Comparison of ENCODE assay signal across 18 cellular contexts in the genomic region with DNA sequence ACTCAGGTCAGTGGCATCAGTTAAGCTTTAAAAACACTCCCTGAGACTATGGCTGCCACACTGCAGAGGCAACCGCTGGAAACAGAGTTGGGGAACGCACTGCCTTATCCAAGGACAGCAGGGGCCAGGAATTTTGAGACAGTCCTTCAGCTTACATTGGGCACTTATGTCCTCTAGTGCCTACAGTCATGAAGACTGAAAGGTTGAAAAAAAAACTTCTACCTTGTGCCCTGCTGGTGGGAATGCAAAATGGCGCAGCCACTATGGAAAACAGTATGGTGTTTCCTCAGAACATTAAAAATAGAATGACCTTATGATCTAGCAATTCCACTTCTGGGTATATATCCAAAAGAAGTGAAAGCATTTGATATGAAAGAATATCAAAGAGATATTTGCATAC. TPM values are rescaled to one million over a fixed set of nuclear protein-coding genes. Genes with fewer than 3 reads are reported as not detected.
DNase-seq lines count a peak whose midpoint lies in the region; ATAC-seq, FAIRE-seq and TF ChIP-seq lines count a peak whose summit lies in the region.
"Had no signal": no experiment of that assay in that cellular context is flagged by ENCODE, and none has a peak within 500 bp of the region (broad histone marks: within the 10 kb centered on the region; RNA-seq: fewer than 3 reads in every experiment).

No MANE protein-coding gene starts in this region.

- H3K4ac ChIP-seq in mesenchymal stem cell (ENCODE audit: low read depth in 1 of 2, low read length in 2 of 2): peak overlapping the region; percentile 78

- H3K9me2 ChIP-seq in HCT116 (ENCODE audit: insufficient read depth): no peaks in the 10 kb centered on the region

- RAD21 ChIA-PET in HCT116 (lab: Charles Lee; ENCODE audit: low non-redundant PET in 1 of 2, low total read pairs in 2 of 2, uncharacterized antibody in 2 of 2, unreplicated experiment in 2 of 2): no interaction called here

- H3K14ac ChIP-seq in mesenchymal stem cell (ENCODE audit: low read length in 2 of 2): peak overlapping the region in 1 of 2 experiments; percentile 83

- no peak overlapping the region for H3K9ac ChIP-seq in HCT116 (ENCODE audit: low read length)
- no peak overlapping the region for H3K9ac ChIP-seq in mesenchymal stem cell (ENCODE audit: low read length)

- H3K27me3 ChIP-seq in HCT116 (ENCODE audit: insufficient read depth, low read length) (no peaks in the 10 kb centered on the region), mesenchymal stem cell (ENCODE audit: control insufficient read depth in 1 of 2, insufficient read depth in 1 of 2, low read length in 2 of 2) (no peaks in the 10 kb centered on the region), small intestine (ENCODE audit: control insufficient read depth in 2 of 2, insufficient read depth in 2 of 2, low read length in 2 of 2) (no peaks in the 10 kb centered on the region)
- H3K27me3 ChIP-seq: BE2C had no signal

- H3K4me1 ChIP-seq in A549 (peaks cover 61% of the 10 kb centered on the region), HCT116 (ENCODE audit: control insufficient read depth in 1 of 2, insufficient read depth in 2 of 2, low read length in 2 of 2) (peaks cover 15 to 38% of the 10 kb centered on the region in 2 experiments), mesenchymal stem cell (ENCODE audit: control insufficient read depth, insufficient read depth, low read depth, low read length) (peaks cover 22% of the 10 kb centered on the region), small intestine (ENCODE audit: control insufficient read depth in 2 of 2, insufficient read depth in 1 of 2, low read depth in 1 of 2, low read length in 1 of 2) (no peaks in the 10 kb centered on the region)

- no peaks in the 10 kb centered on the region for H3K9me3 ChIP-seq in A549
- no peaks in the 10 kb centered on the region for H3K9me3 ChIP-seq in HCT116 (ENCODE audit: control insufficient read depth in 1 of 2, insufficient read depth in 1 of 2, low read depth in 1 of 2, low read length in 2 of 2)
- H3K9me3 ChIP-seq in mesenchymal stem cell (ENCODE audit: control insufficient read depth, low read length): no peaks in the 10 kb centered on the region
- no peaks in the 10 kb centered on the region for H3K9me3 ChIP-seq in small intestine (ENCODE audit: control insufficient read depth, low read depth)
- H3K9me3 ChIP-seq: BE2C had no signal

- peak overlapping the region; percentile 90 for H4K91ac ChIP-seq in mesenchymal stem cell (ENCODE audit: low read length)

- H3K9me3 Mint-ChIP-seq in immature natural killer cell: peaks cover 0 to 2% (median 0%) of the 10 kb centered on the region in 6 donors
- H3K9me3 Mint-ChIP-seq: activated CD4-positive, alpha-beta memory T cell treated with anti-CD3 and anti-CD28 coated beads, Interleukin-2, amount 10 ng/mL, durations not matched to agents 7 days and 5 days had no signal

- H3K4me2 ChIP-seq in A549 (peak overlapping the region; percentile 65; the same call in 2 of the 3 replicates), HCT116 (ENCODE audit: low read length) (no peak overlapping the region), mesenchymal stem cell (ENCODE audit: low read length, poor library complexity, severe bottlenecking) (no peak overlapping the region)

- no peak overlapping the region for H3K23ac ChIP-seq in mesenchymal stem cell (ENCODE audit: low read length in 2 of 2)

- CTCF ChIA-PET in A549 (lab: Yijun Ruan, JAX): interaction anchor here (1.9 kb wide), 1 partner anchor 10 kb away, joined by 10 read pairs; no protein-coding TSS in a partner anchor
- CTCF ChIA-PET in HCT116 (lab: Charles Lee): interaction anchor here (0.8 kb wide), 1 partner anchor 61 kb away, joined by 3 read pairs; no protein-coding TSS in a partner anchor

- H2AK5ac ChIP-seq in mesenchymal stem cell (ENCODE audit: low read length, severe bottlenecking): peak overlapping the region; percentile 96

- TF ChIP-seq RAD21 in A549 (conservative IDR thresholded peaks at IDR 0.05 in 1 of 2, IDR thresholded peaks at IDR 0.05 in 1 of 2): no peak
- TF ChIP-seq RAD21 in HCT116 (IDR thresholded peaks at IDR 0.05; ENCODE audit: low read depth): no peak

- peak overlapping the region; percentile 70 to 86 for H3K18ac ChIP-seq in mesenchymal stem cell (ENCODE audit: low read depth in 1 of 2, low read length in 2 of 2)

- H2BK15ac ChIP-seq in mesenchymal stem cell (ENCODE audit: low read depth, poor library complexity, severe bottlenecking): peak overlapping the region; percentile 87

- H2AFZ ChIP-seq in HCT116 (ENCODE audit: low read depth, low read length, poor library complexity, severe bottlenecking) (peak overlapping the region; percentile 63), mesenchymal stem cell (ENCODE audit: low read depth, low read length) (no peak overlapping the region)

- no peaks in the 10 kb centered on the region for H3K36me3 Mint-ChIP-seq in immature natural killer cell

- peak overlapping the region; percentile 40 to 93 for H2BK12ac ChIP-seq in mesenchymal stem cell (ENCODE audit: low read length in 2 of 2)

- POLR2A ChIA-PET in A549 (lab: Yijun Ruan, JAX): no interaction called here
- POLR2A ChIA-PET in HCT116 (lab: Charles Lee): no interaction called here

- H3K4me1 Mint-ChIP-seq in immature natural killer cell: peaks cover 4 to 17% of the 10 kb centered on the region in 2 donors

- peaks cover 23% of the 10 kb centered on the region for H3K79me1 ChIP-seq in mesenchymal stem cell (replicated peaks; ENCODE audit: low read length, poor library complexity, severe bottlenecking)

- H3K4me3 Mint-ChIP-seq in immature natural killer cell: no peak overlapping the region
- H3K4me3 Mint-ChIP-seq: activated CD4-positive, alpha-beta memory T cell treated with anti-CD3 and anti-CD28 coated beads, Interleukin-2, amount 10 ng/mL, durations not matched to agents 7 days and 5 days had no signal

- no peaks in the 10 kb centered on the region for H3K36me3 ChIP-seq in HCT116 (ENCODE audit: control insufficient read depth in 1 of 2, insufficient read depth in 2 of 2, low read length in 2 of 2)
- H3K36me3 ChIP-seq in mesenchymal stem cell (ENCODE audit: control insufficient read depth in 1 of 2, insufficient read depth in 2 of 2, low read depth in 1 of 2, low read length in 2 of 2): peaks cover 0 to 18% of the 10 kb centered on the region in 2 experiments
- no peaks in the 10 kb centered on the region for H3K36me3 ChIP-seq in small intestine (ENCODE audit: control insufficient read depth in 2 of 2, insufficient read depth in 2 of 2, low read length in 2 of 2)
- H3K36me3 ChIP-seq: BE2C had no signal

- ATAC-seq in A549 (peak; percentile 14 to 50; a peak in 4 of 6 replicates), HCT116 (peak; percentile 23), GM18519 (IDR thresholded peaks at IDR 0.05; ENCODE audit: low FRiP score, unreplicated experiment) (no peak)

- intact Hi-C loops in HCT116 (cut with micrococcal nuclease): loop anchor here (5.0 kb wide), 1 partner anchor 53 kb away; no protein-coding TSS in a partner anchor

- 95% methylated on average over 3 of the region's 3 CpGs for WGBS in A549 (ENCODE audit: missing lambda C conversion rate)
- 96% methylated on average over 3 of the region's 3 CpGs for WGBS in mesenchymal stem cell
- WGBS in small intestine, 3 donors: 94 to 97% (median 95%) methylated on average over 3 of the region's 3 CpGs

- H3K27ac ChIP-seq in A549 (peak overlapping the region; percentile 80 to 86), HCT116 (ENCODE audit: low read depth, low read length) (no peak overlapping the region), mesenchymal stem cell (ENCODE audit: low read length, poor library complexity, severe bottlenecking) (peak overlapping the region; percentile 84), small intestine (ENCODE audit: low read depth in 1 of 2, low read length in 1 of 2) (peak overlapping the region in 1 of 2 donors; percentile 74)

- peak overlapping the region; percentile 95 for H2BK120ac ChIP-seq in mesenchymal stem cell (ENCODE audit: low read depth, low read length)

- H3K27ac Mint-ChIP-seq in immature natural killer cell: no peak overlapping the region
- H3K27ac Mint-ChIP-seq: activated CD4-positive, alpha-beta memory T cell treated with anti-CD3 and anti-CD28 coated beads, Interleukin-2, amount 10 ng/mL, durations not matched to agents 7 days and 5 days had no signal

- H3K79me2 ChIP-seq in HCT116 (ENCODE audit: insufficient read depth, low read length): no peaks in the 10 kb centered on the region

- no peak for FAIRE-seq in A549 (lab: Jason Lieb, UNC)
- no peak for FAIRE-seq in small intestine (lab: Jason Lieb, UNC)
- FAIRE-seq: colon, GM12892 had no signal

- no peak overlapping the region for H2BK5ac ChIP-seq in mesenchymal stem cell (ENCODE audit: low read depth, low read length, poor library complexity, severe bottlenecking)

- DNase-seq in A549 (ENCODE audit: low read depth in 1 of 2, low spot score in 1 of 2) (no peak), HCT116 (ENCODE audit: low read depth, low spot score) (no peak), choroid plexus epithelial cell (ENCODE audit: low read depth) (no peak), mesenchymal stem cell (no peak), immature natural killer cell (no peak), small intestine (no peak)
- DNase-seq in activated naive CD4-positive, alpha-beta T cell (lab: John Stamatoyannopoulos, UW): no peak
- DNase-seq: activated CD4-positive, alpha-beta memory T cell treated with anti-CD3 and anti-CD28 coated beads, Interleukin-2, amount 10 ng/mL, durations not matched to agents 7 days and 5 days; activated naive CD4-positive, alpha-beta T cell treated with Interleukin-2 at 50 U/mL for 16 hours; BE2C; DND-41; foreskin melanocyte; Karpas-422; NCI-H1930; NCI-H526 treated with DMSO at 0.1 percent for 48 hours had no signal

- H3K27me3 Mint-ChIP-seq in immature natural killer cell (ENCODE audit: low read depth in 3 of 3): peaks cover 0 to 9% (median 3%) of the 10 kb centered on the region in 3 donors

- H3K4me3 ChIP-seq in A549: no peak overlapping the region
- no peak overlapping the region for H3K4me3 ChIP-seq in HCT116 (replicated peaks in 1 of 2; ENCODE audit: low read depth in 1 of 2, low read length in 2 of 2)
- H3K4me3 ChIP-seq in choroid plexus epithelial cell (ENCODE audit: low read depth, low read length): no peak overlapping the region
- no peak overlapping the region for H3K4me3 ChIP-seq in mesenchymal stem cell (ENCODE audit: insufficient read depth in 1 of 2, low read depth in 1 of 2, low read length in 2 of 2)
- H3K4me3 ChIP-seq in small intestine (ENCODE audit: low read depth in 1 of 2, low read length in 2 of 2): no peak overlapping the region

- TF ChIP-seq POLR2A in A549 (IDR thresholded peaks at IDR 0.05; ENCODE audit: low read length) (no peak), HCT116 (IDR thresholded peaks at IDR 0.05; ENCODE audit: borderline replicate concordance, extremely low read depth, insufficient read depth, insufficient read length) (no peak)

- H4K8ac ChIP-seq in mesenchymal stem cell (ENCODE audit: low read length): peak overlapping the region; percentile 87

- BruUV-seq in HCT116 (replicated peaks; lab: Mats Ljungman, UMichigan): no TSS peak

- TF ChIP-seq CTCF in A549 (IDR thresholded peaks at IDR 0.05): no peak
- TF ChIP-seq CTCF in HCT116 (IDR thresholded peaks at IDR 0.05 in 2 of 3, conservative IDR thresholded peaks at IDR 0.05 in 1 of 3; ENCODE audit: borderline replicate concordance in 1 of 3, insufficient read depth in 1 of 3, low read depth in 2 of 3, low read length in 2 of 3): peak in 2 of 3 experiments; percentile 37 to 54; a peak in 4 of 6 replicates
- TF ChIP-seq CTCF in choroid plexus epithelial cell (conservative IDR thresholded peaks at IDR 0.05; ENCODE audit: low read depth, low read length): peak; percentile 35

- H4K20me1 ChIP-seq in HCT116 (ENCODE audit: insufficient read depth): no peaks in the 10 kb centered on the region

- TF ChIP-seq EP300 in A549 (IDR thresholded peaks at IDR 0.05): no peak

RNA-seq across cellular contexts. Expression of a gene that starts 19.6 kb away (rescaled TPM):
- 18.4 and 22.8 TPM in 2 replicates for polyA plus RNA-seq in A549 (2011; rRNA removed)
- 6.0 and 6.2 TPM in 2 replicates for polyA plus RNA-seq in A549 (2012; cell fraction: cytosol; rRNA removed)
- polyA plus RNA-seq in A549 (2012; cell fraction: nucleus; rRNA removed): 9.6 and 10.7 TPM in 2 replicates
- 11.9 to 21.8 TPM (median 20.8 TPM) in 3 replicates for polyA plus RNA-seq in A549 (2017; fragmentation: RNase III; extraction: RNeasy Plus Mini Kit Qiagen cat#74134 plus additional on column Dnase treatment)
- polyA minus RNA-seq in A549 (2011; rRNA and poly(A)+ RNA removed): 12.0 and 14.5 TPM in 2 replicates
- total RNA-seq in HCT116 (2021; ENCODE audit: unreplicated experiment): 0.49 TPM
- polyA plus RNA-seq in HCT116 (2012): 0.20 TPM in 1 of 2 replicates, not detected in the other
- polyA plus RNA-seq in mesenchymal stem cell (2013, experiment 1 of 2): 686 TPM
- 701 TPM for polyA plus RNA-seq in mesenchymal stem cell (2013, experiment 2 of 2)
- polyA plus RNA-seq in immature natural killer cell: under 1 TPM in 2 of 3 donors, not detected in 1; 0.31 to 0.76 TPM
- 10 to 100 TPM in 1 of 3 donors, 1 to 10 TPM in 2; 4.2 to 29.1 (median 5.9) TPM for polyA plus RNA-seq in small intestine
- total RNA-seq: activated CD4-positive, alpha-beta memory T cell treated with anti-CD3 and anti-CD28 coated beads, Interleukin-2, amount 10 ng/mL, durations not matched to agents 7 days and 5 days had no signal
